Comparison of ENCODE assay signal across 9 cellular contexts in the genomic region with DNA sequence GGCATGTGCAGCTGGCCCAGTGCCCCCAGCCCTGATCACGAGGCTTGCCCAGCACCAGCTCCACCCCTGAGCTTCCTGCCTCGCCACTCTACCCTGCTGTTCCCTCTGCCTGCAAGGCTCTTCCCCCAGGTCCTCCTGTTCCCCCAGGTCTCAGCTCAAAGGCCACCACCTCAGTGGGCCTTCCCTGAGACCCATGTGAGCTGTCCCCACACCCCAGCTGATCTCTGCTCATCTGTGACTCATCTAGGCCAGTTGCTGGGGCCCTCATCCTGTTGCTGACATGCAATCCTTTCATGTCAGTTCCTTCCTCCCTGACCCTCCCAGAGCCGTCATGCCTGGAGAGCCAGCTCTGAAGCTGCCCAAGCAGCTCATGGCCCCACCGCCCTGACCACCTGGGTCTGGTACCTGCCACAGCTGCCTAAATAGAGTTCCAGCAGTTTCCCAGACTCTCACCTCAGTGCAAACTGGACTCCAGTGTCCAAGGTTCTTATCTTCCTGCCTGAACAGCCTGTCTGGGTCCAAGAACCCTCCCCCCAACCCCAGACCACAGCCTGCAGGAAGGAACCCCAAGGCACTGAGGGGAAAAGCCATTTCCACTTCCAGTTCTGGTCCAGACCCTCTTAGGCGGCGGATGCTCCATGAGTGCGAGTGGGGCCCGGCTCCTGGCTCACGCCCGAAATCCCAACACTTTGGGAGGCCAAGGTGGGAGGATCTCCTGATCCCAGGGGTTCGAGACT.
DNase-seq lines count a peak whose midpoint lies in the region; ATAC-seq and TF ChIP-seq lines count a peak whose summit lies in the region.
"Had no signal": no experiment of that assay in that cellular context is flagged by ENCODE, and none has a peak within 500 bp of the region (broad histone marks: within the 10 kb centered on the region; RNA-seq: fewer than 3 reads in every experiment).

No MANE protein-coding gene starts in this region.

- no peaks in the 10 kb centered on the region for H3K36me3 ChIP-seq in gastrocnemius medialis

- H3K27me3 ChIP-seq in gastrocnemius medialis: no peaks in the 10 kb centered on the region

- no peaks in the 10 kb centered on the region for H3K9me3 ChIP-seq in gastrocnemius medialis

- peak; percentile 40 to 65 for ATAC-seq in gastrocnemius medialis
- ATAC-seq in HG02623 (IDR thresholded peaks at IDR 0.05; ENCODE audit: unreplicated experiment): no peak
- no peak for ATAC-seq in HG03095 (IDR thresholded peaks at IDR 0.05; ENCODE audit: unreplicated experiment)
- no peak for ATAC-seq in HG03432 (IDR thresholded peaks at IDR 0.05; ENCODE audit: unreplicated experiment)

- TF ChIP-seq CTCF in epithelial cell of esophagus (IDR thresholded peaks at IDR 0.05; ENCODE audit: insufficient read depth, low read depth, low read length, missing control alignments) (no peak), gastrocnemius medialis (IDR thresholded peaks at IDR 0.05 in 4 of 5, conservative IDR thresholded peaks at IDR 0.05 in 1 of 5) (no peak)

- intact Hi-C loops in gastrocnemius medialis (cut with DNase I; ENCODE audit: low total_unique reads): no loop called here

- TF ChIP-seq POLR2A in gastrocnemius medialis (IDR thresholded peaks at IDR 0.05): no peak

- DNase-seq in activated CD4-positive, alpha-beta T cell treated with anti-CD3 and anti-CD28 coated beads for 48 hours: peak; percentile 12
- DNase-seq in activated CD4-positive, alpha-beta T cell treated with anti-CD3 and anti-CD28 coated beads for 1 hour: no peak
- peak; percentile 31 for DNase-seq in RKO (ENCODE audit: low spot score)
- DNase-seq in epithelial cell of esophagus (ENCODE audit: low read depth): peak; percentile 17
- DNase-seq in gastrocnemius medialis: no peak
- DNase-seq: GOT3 had no signal

- H3K4me3 ChIP-seq in epithelial cell of esophagus (ENCODE audit: low read length): no peak overlapping the region
- no peak overlapping the region for H3K4me3 ChIP-seq in gastrocnemius medialis

- in situ Hi-C loops in gastrocnemius medialis (cut with MboI; ENCODE audit: low sequenced_read_pairs in 4 of 4): no loop called here

- peaks cover 0 to 6% of the 10 kb centered on the region in 2 donors for H3K4me1 ChIP-seq in gastrocnemius medialis

- no peak overlapping the region for H3K27ac ChIP-seq in gastrocnemius medialis

Comparison
In these comparisons a context has a peak if more than half of its experiments do, and no peak if none do; other contexts are left out.
1. DNase-seq: peak in activated CD4-positive, alpha-beta T cell treated with anti-CD3 and anti-CD28 coated beads for 48 hours (single experiment), RKO (single experiment) and epithelial cell of esophagus (single experiment); none in activated CD4-positive, alpha-beta T cell treated with anti-CD3 and anti-CD28 coated beads for 1 hour (single experiment) and gastrocnemius medialis (0 of 2).
2. ATAC-seq: peak in gastrocnemius medialis (2 of 2); none in HG02623 (single experiment), HG03095 (single experiment) and HG03432 (single experiment).